Comparison of ENCODE assay signal across 8 cellular contexts in genomic region chr19:17402982-17403855, GRCh38. TPM values are rescaled to one million over a fixed set of nuclear protein-coding genes. Genes with fewer than 3 reads are reported as not detected.
A peak's percentile ranks its signal among the peaks of the same experiment; 100 is the strongest.
DNase-seq lines count a peak whose midpoint lies in the region; ATAC-seq lines count a peak whose summit lies in the region.

No MANE protein-coding gene starts in this region.

- H3K9me3 Mint-ChIP-seq in activated T-cell treated with anti-CD3 and anti-CD28 coated beads, Interleukin-2, amount 50 U/mL, for 4 hours = no peaks in the 10 kb centered on the region
- H3K9me3 Mint-ChIP-seq in stimulated activated naive CD8-positive, alpha-beta T cell treated with anti-CD3 and anti-CD28 coated beads, Interleukin-15, amount 100 ng/mL, for 72 hours = no peaks in the 10 kb centered on the region

- H3K27ac ChIP-seq in BLaER1 (no peak overlapping the region), Karpas-422 (ENCODE audit: low read length) (no peak overlapping the region)

- peak overlapping the region; percentile 84 for H3K4me3 Mint-ChIP-seq in activated T-cell treated with anti-CD3 and anti-CD28 coated beads, Interleukin-2, amount 50 U/mL, for 4 hours
- peak overlapping the region; percentile 87 to 92 for H3K4me3 Mint-ChIP-seq in stimulated activated naive CD8-positive, alpha-beta T cell treated with anti-CD3 and anti-CD28 coated beads, Interleukin-15, amount 100 ng/mL, for 72 hours

- H3K36me3 ChIP-seq in BLaER1 = peaks cover 33% of the 10 kb centered on the region
- H3K36me3 ChIP-seq in Karpas-422 (ENCODE audit: insufficient read depth, low read length) = peaks cover 10% of the 10 kb centered on the region

- peaks cover 29% of the 10 kb centered on the region for H3K4me1 Mint-ChIP-seq in activated T-cell treated with anti-CD3 and anti-CD28 coated beads, Interleukin-2, amount 50 U/mL, for 4 hours (ENCODE audit: low read depth)
- peaks cover 43% of the 10 kb centered on the region for H3K4me1 Mint-ChIP-seq in stimulated activated naive CD8-positive, alpha-beta T cell treated with anti-CD3 and anti-CD28 coated beads, Interleukin-15, amount 100 ng/mL, for 72 hours

- no peaks in the 10 kb centered on the region for H3K9me2 ChIP-seq in Karpas-422 (replicated peaks; ENCODE audit: insufficient read depth, low read length)

- H3K4me1 ChIP-seq in BLaER1 (peaks cover 53% of the 10 kb centered on the region), Karpas-422 (ENCODE audit: low read length) (peaks cover 37% of the 10 kb centered on the region)

- H3K4me2 ChIP-seq in BLaER1 (peak overlapping the region; percentile 30; the same call in 1 of the 2 replicates), Karpas-422 (ENCODE audit: low read depth, low read length, poor library complexity, severe bottlenecking) (no peak overlapping the region)

- H3K27me3 Mint-ChIP-seq in activated T-cell treated with anti-CD3 and anti-CD28 coated beads, Interleukin-2, amount 50 U/mL, for 4 hours (ENCODE audit: low read depth) = no peaks in the 10 kb centered on the region
- H3K27me3 Mint-ChIP-seq in stimulated activated naive CD8-positive, alpha-beta T cell treated with anti-CD3 and anti-CD28 coated beads, Interleukin-15, amount 100 ng/mL, for 72 hours = no peaks in the 10 kb centered on the region

- H3K4me3 ChIP-seq in BLaER1 = no peak overlapping the region
- no peak overlapping the region for H3K4me3 ChIP-seq in Karpas-422 (ENCODE audit: low read length)
- peak overlapping the region; percentile 58; the same call in 1 of the 2 replicates for H3K4me3 ChIP-seq in iPS-18c (ENCODE audit: insufficient read depth, low read depth, low read length)

- H3K9me3 ChIP-seq in BLaER1 (no peaks in the 10 kb centered on the region), Karpas-422 (ENCODE audit: low read length) (no peaks in the 10 kb centered on the region), iPS-18c (ENCODE audit: control insufficient read depth, insufficient read depth, low read length) (no peaks in the 10 kb centered on the region)

- no peaks in the 10 kb centered on the region for H3K27me3 ChIP-seq in BLaER1
- H3K27me3 ChIP-seq in Karpas-422 (ENCODE audit: low read length) = no peaks in the 10 kb centered on the region

- H4K20me1 ChIP-seq in BLaER1 (no peaks in the 10 kb centered on the region), Karpas-422 (ENCODE audit: insufficient read depth, low read depth, low read length) (peaks cover 3% of the 10 kb centered on the region; the same call in 1 of the 2 replicates)

- peak overlapping the region in 1 of 2 donors; percentile 80 for H3K27ac Mint-ChIP-seq in stimulated activated naive CD8-positive, alpha-beta T cell treated with anti-CD3 and anti-CD28 coated beads, Interleukin-15, amount 100 ng/mL, for 72 hours

- peak; percentile 27 to 38 for ATAC-seq in activated T-cell treated with anti-CD3 and anti-CD28 coated beads, Interleukin-2, amount 50 U/mL, for 4 hours
- peak; percentile 4 for ATAC-seq in stimulated activated naive CD8-positive, alpha-beta T cell treated with anti-CD3 and anti-CD28 coated beads, Interleukin-15, amount 100 ng/mL, for 72 hours
- ATAC-seq in GM18511 (IDR thresholded peaks at IDR 0.05; ENCODE audit: unreplicated experiment) (no peak), GM21576 (IDR thresholded peaks at IDR 0.05; ENCODE audit: unreplicated experiment) (no peak)

- peaks cover 44% of the 10 kb centered on the region for H3K79me2 ChIP-seq in Karpas-422 (ENCODE audit: low read length)

- H3K36me3 Mint-ChIP-seq in activated T-cell treated with anti-CD3 and anti-CD28 coated beads, Interleukin-2, amount 50 U/mL, for 4 hours (ENCODE audit: insufficient read depth) = peaks cover 3% of the 10 kb centered on the region

- H3K9ac ChIP-seq in BLaER1 (no peak overlapping the region), Karpas-422 (ENCODE audit: low read length) (no peak overlapping the region)

- DNase-seq in Karpas-422 = peak; percentile 66
- DNase-seq in activated T-cell treated with anti-CD3 and anti-CD28 coated beads, Interleukin-2, amount 50 U/mL, for 4 hours = peak; percentile 20
- DNase-seq in stimulated activated naive CD8-positive, alpha-beta T cell treated with anti-CD3 and anti-CD28 coated beads, Interleukin-15, amount 100 ng/mL, for 72 hours = peak; percentile 44 to 47
- no peak for DNase-seq in NCI-H1436 (lab: John Stamatoyannopoulos, UW)

- H2AFZ ChIP-seq in Karpas-422 (ENCODE audit: low read length) = no peak overlapping the region

RNA-seq across cellular contexts. Expression of gene BST2, which starts 2.2 kb away (rescaled TPM):
- 56.2 and 156 TPM in 2 replicates for total RNA-seq in Karpas-422 (2014; rRNA removed; shearing (Covaris generic); ENCODE audit: low replicate concordance)
- total RNA-seq in activated T-cell treated with anti-CD3 and anti-CD28 coated beads, Interleukin-2, amount 50 U/mL, for 4 hours = 100 to 1,000 TPM in 2 of 3 donors, 10 to 100 TPM in 1; 85.9 to 120 (median 105) TPM

RNA-seq across cellular contexts. Expression of gene CCDC194, which starts 9.2 kb away (rescaled TPM):
- 4.1 and 9.3 TPM in 2 replicates for total RNA-seq in Karpas-422 (2014; rRNA removed; shearing (Covaris generic); ENCODE audit: low replicate concordance)
- under 1 TPM; 0.24 to 0.53 (median 0.46) TPM for total RNA-seq in activated T-cell treated with anti-CD3 and anti-CD28 coated beads, Interleukin-2, amount 50 U/mL, for 4 hours

RNA-seq across cellular contexts. Expression of gene MVB12A, which starts 16.6 kb away (rescaled TPM):
- 44.7 and 55.2 TPM in 2 replicates for total RNA-seq in Karpas-422 (2014; rRNA removed; shearing (Covaris generic); ENCODE audit: low replicate concordance)
- 10 to 100 TPM; 37.3 to 43.3 (median 38.6) TPM for total RNA-seq in activated T-cell treated with anti-CD3 and anti-CD28 coated beads, Interleukin-2, amount 50 U/mL, for 4 hours

RNA-seq across cellular contexts. Expression of gene PLVAP, which starts 26.1 kb away (rescaled TPM):
- 0.22 and 0.41 TPM in 2 replicates for total RNA-seq in Karpas-422 (2014; rRNA removed; shearing (Covaris generic); ENCODE audit: low replicate concordance)
- total RNA-seq in activated T-cell treated with anti-CD3 and anti-CD28 coated beads, Interleukin-2, amount 50 U/mL, for 4 hours = under 1 TPM in 1 of 3 donors, not detected in 2; 0.18 TPM

RNA-seq across cellular contexts. Expression of gene TMEM221, which starts 45.2 kb away (rescaled TPM):
- not detected in 2 replicates for total RNA-seq in Karpas-422 (2014; rRNA removed; shearing (Covaris generic); ENCODE audit: low replicate concordance)
- total RNA-seq in activated T-cell treated with anti-CD3 and anti-CD28 coated beads, Interleukin-2, amount 50 U/mL, for 4 hours = not detected

Comparison
In these comparisons a context has a peak if more than half of its experiments do, and no peak if none do; other contexts are left out.
1. ATAC-seq: peak in activated T-cell treated with anti-CD3 and anti-CD28 coated beads, Interleukin-2, amount 50 U/mL, for 4 hours (2 of 2) and stimulated activated naive CD8-positive, alpha-beta T cell treated with anti-CD3 and anti-CD28 coated beads, Interleukin-15, amount 100 ng/mL, for 72 hours (single experiment); none in GM18511 (single experiment) and GM21576 (single experiment).